11 cellular contexts compared by ENCODE assay signal in genomic region chr3:109224333-109224732, GRCh38.
DNase-seq lines count a peak whose midpoint lies in the region; ATAC-seq, FAIRE-seq and TF ChIP-seq lines count a peak whose summit lies in the region.
"Had no signal": no experiment of that assay in that cellular context is flagged by ENCODE, and none has a peak within 500 bp of the region (broad histone marks: within the 10 kb centered on the region; RNA-seq: fewer than 3 reads in every experiment).

No MANE protein-coding gene starts in this region.

- no peaks in the 10 kb centered on the region for H3K4me1 Mint-ChIP-seq in stimulated activated naive CD8-positive, alpha-beta T cell treated with anti-CD3 and anti-CD28 coated beads, Interleukin-15, amount 100 ng/mL, for 72 hours

- no peaks in the 10 kb centered on the region for H3K4me1 ChIP-seq in upper lobe of right lung
- H3K4me1 ChIP-seq: esophagus squamous epithelium had no signal

- H3K27me3 Mint-ChIP-seq in stimulated activated naive CD8-positive, alpha-beta T cell treated with anti-CD3 and anti-CD28 coated beads, Interleukin-15, amount 100 ng/mL, for 72 hours: no peaks in the 10 kb centered on the region

- H3K4me3 ChIP-seq in fibroblast of pulmonary artery (replicated peaks; ENCODE audit: low read depth, low read length) (no peak overlapping the region), upper lobe of right lung (no peak overlapping the region)
- H3K4me3 ChIP-seq: esophagus squamous epithelium, SK-N-MC had no signal

- no peak overlapping the region for H3K4me3 Mint-ChIP-seq in stimulated activated naive CD8-positive, alpha-beta T cell treated with anti-CD3 and anti-CD28 coated beads, Interleukin-15, amount 100 ng/mL, for 72 hours
- H3K4me3 Mint-ChIP-seq: nephron had no signal

- intact Hi-C loops in upper lobe of right lung (cut with DNase I): no loop called here

- FAIRE-seq in RCC 7860 (lab: Jason Lieb, UNC): no peak

- H3K9me3 Mint-ChIP-seq in stimulated activated naive CD8-positive, alpha-beta T cell treated with anti-CD3 and anti-CD28 coated beads, Interleukin-15, amount 100 ng/mL, for 72 hours: peaks cover 0 to 2% of the 10 kb centered on the region in 2 donors

- H3K9me3 ChIP-seq in upper lobe of right lung: no peaks in the 10 kb centered on the region

- H3K27ac ChIP-seq in upper lobe of right lung: no peak overlapping the region
- H3K27ac ChIP-seq: esophagus squamous epithelium, SK-N-MC had no signal

- H3K36me3 ChIP-seq in upper lobe of right lung: no peaks in the 10 kb centered on the region
- H3K36me3 ChIP-seq: esophagus squamous epithelium had no signal

- no peak for ATAC-seq in stimulated activated naive CD8-positive, alpha-beta T cell treated with anti-CD3 and anti-CD28 coated beads, Interleukin-15, Interleukin-2, amounts not matched to agents 100 U/mL and 50 U/mL, for 24 hours
- no peak for ATAC-seq in stimulated activated naive CD8-positive, alpha-beta T cell treated with anti-CD3 and anti-CD28 coated beads, Interleukin-15, amount 100 ng/mL, for 72 hours
- ATAC-seq in upper lobe of right lung (peak; percentile 59), HG03108 (IDR thresholded peaks at IDR 0.05; ENCODE audit: unreplicated experiment) (no peak)

- no peak overlapping the region for H3K27ac Mint-ChIP-seq in stimulated activated naive CD8-positive, alpha-beta T cell treated with anti-CD3 and anti-CD28 coated beads, Interleukin-15, amount 100 ng/mL, for 72 hours

- TF ChIP-seq CTCF in fibroblast of pulmonary artery (IDR thresholded peaks at IDR 0.05; ENCODE audit: low read length, missing control alignments): peak; percentile 13
- TF ChIP-seq CTCF in upper lobe of right lung (IDR thresholded peaks at IDR 0.05): peak; percentile 25

- H3K27me3 ChIP-seq in upper lobe of right lung: no peaks in the 10 kb centered on the region
- H3K27me3 ChIP-seq: esophagus squamous epithelium had no signal

- peak; percentile 7 for DNase-seq in stimulated activated naive CD8-positive, alpha-beta T cell treated with anti-CD3 and anti-CD28 coated beads, Interleukin-15, Interleukin-2, amounts not matched to agents 100 U/mL and 50 U/mL, for 24 hours
- no peak for DNase-seq in stimulated activated naive CD8-positive, alpha-beta T cell treated with anti-CD3 and anti-CD28 coated beads, Interleukin-15, amount 100 ng/mL, for 72 hours
- DNase-seq in NCI-H460 (ENCODE audit: extremely low read depth, low read depth): peak; percentile 9
- no peak for DNase-seq in fibroblast of pulmonary artery (ENCODE audit: low read depth)
- DNase-seq in upper lobe of right lung: no peak
- DNase-seq in ureter (ENCODE audit: low spot score): no peak
- DNase-seq in RCC 7860 (ENCODE audit: low spot score): no peak
- DNase-seq: esophagus squamous epithelium had no signal

Comparison
In these comparisons a context has a peak if more than half of its experiments do, and no peak if none do; other contexts are left out.
1. DNase-seq: peak in stimulated activated naive CD8-positive, alpha-beta T cell treated with anti-CD3 and anti-CD28 coated beads, Interleukin-15, Interleukin-2, amounts not matched to agents 100 U/mL and 50 U/mL, for 24 hours (single experiment) and NCI-H460 (single experiment); none in stimulated activated naive CD8-positive, alpha-beta T cell treated with anti-CD3 and anti-CD28 coated beads, Interleukin-15, amount 100 ng/mL, for 72 hours (0 of 2), fibroblast of pulmonary artery (single experiment), upper lobe of right lung (single experiment), ureter (single experiment) and RCC 7860 (single experiment).